Comparison of ENCODE assay signal across 14 cellular contexts in the genomic region with DNA sequence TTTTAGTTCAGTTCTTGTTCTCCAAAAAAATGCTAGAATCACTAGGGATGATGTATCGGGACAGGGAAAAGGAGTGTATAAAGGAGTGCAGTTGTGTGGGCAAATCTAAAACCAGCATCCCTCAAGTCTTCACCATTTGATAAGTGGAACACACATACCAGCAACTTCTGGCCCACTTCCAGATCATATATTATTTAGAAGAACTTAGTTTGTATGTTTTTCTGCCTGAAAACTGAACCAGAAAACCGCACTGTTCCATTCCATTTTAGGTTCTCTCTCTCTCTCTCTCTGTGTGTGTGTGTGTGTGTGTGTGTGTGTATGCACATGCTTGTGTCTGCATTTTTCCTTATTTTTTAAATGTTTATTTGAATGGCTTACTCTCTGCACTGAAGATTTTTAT.
"Had no signal": no experiment of that assay in that cellular context is flagged by ENCODE, and none has a peak within 500 bp of the region (broad histone marks: within the 10 kb centered on the region; RNA-seq: fewer than 3 reads in every experiment).

No MANE protein-coding gene starts in this region.

- ATAC-seq: gastrocnemius medialis, mucosa of descending colon, right lobe of liver had no signal

- H3K27me3 Mint-ChIP-seq: activated CD4-positive, alpha-beta memory T cell treated with anti-CD3 and anti-CD28 coated beads for 36 hours; activated naive CD8-positive, alpha-beta T cell treated with anti-CD3 and anti-CD28 coated beads for 36 hours; central memory CD8-positive, alpha-beta T cell had no signal

- H3K27ac Mint-ChIP-seq: activated CD4-positive, alpha-beta memory T cell treated with anti-CD3 and anti-CD28 coated beads for 36 hours; activated naive CD8-positive, alpha-beta T cell treated with anti-CD3 and anti-CD28 coated beads for 36 hours had no signal

- H3K4me1 Mint-ChIP-seq: activated naive CD8-positive, alpha-beta T cell treated with anti-CD3 and anti-CD28 coated beads for 36 hours; central memory CD8-positive, alpha-beta T cell had no signal

- DNase-seq: activated CD4-positive, alpha-beta memory T cell treated with anti-CD3 and anti-CD28 coated beads for 36 hours; activated CD4-positive, alpha-beta T cell treated with anti-CD3 and anti-CD28 coated beads for 48 hours; activated naive CD4-positive, alpha-beta T cell treated with Interleukin-2 at 50 U/mL for 16 hours; activated naive CD8-positive, alpha-beta T cell treated with anti-CD3 and anti-CD28 coated beads for 36 hours; activated T-cell treated with anti-CD3 and anti-CD28 coated beads, Interleukin-2, amount 50 U/mL, for 48 hours; gastrocnemius medialis; hypothalamus; mucosa of descending colon; nucleus accumbens; right lobe of liver; stimulated activated CD4-positive, alpha-beta T cell treated with anti-CD3 and anti-CD28 coated beads, Interleukin-1b, Interleukin-23, amount 100 ng/mL, for 48 hours; stomach had no signal

- FAIRE-seq: astrocyte had no signal

- H3K4me3 Mint-ChIP-seq: activated CD4-positive, alpha-beta memory T cell treated with anti-CD3 and anti-CD28 coated beads for 36 hours; activated naive CD8-positive, alpha-beta T cell treated with anti-CD3 and anti-CD28 coated beads for 36 hours; central memory CD8-positive, alpha-beta T cell had no signal

- H3K36me3 Mint-ChIP-seq: activated CD4-positive, alpha-beta memory T cell treated with anti-CD3 and anti-CD28 coated beads for 36 hours; activated naive CD8-positive, alpha-beta T cell treated with anti-CD3 and anti-CD28 coated beads for 36 hours had no signal

- H3K9me3 Mint-ChIP-seq: activated CD4-positive, alpha-beta memory T cell treated with anti-CD3 and anti-CD28 coated beads for 36 hours; activated naive CD8-positive, alpha-beta T cell treated with anti-CD3 and anti-CD28 coated beads for 36 hours; central memory CD8-positive, alpha-beta T cell had no signal
